ENCODE assay signal across 13 cellular contexts in genomic region chr5:10583663-10584572, GRCh38. TPM values are rescaled to one million over a fixed set of nuclear protein-coding genes. Genes with fewer than 3 reads are reported as not detected.
DNase-seq lines count a peak whose midpoint lies in the region; ATAC-seq and TF ChIP-seq lines count a peak whose summit lies in the region.
"Had no signal": no experiment of that assay in that cellular context is flagged by ENCODE, and none has a peak within 500 bp of the region (broad histone marks: within the 10 kb centered on the region; RNA-seq: fewer than 3 reads in every experiment).

No MANE protein-coding gene starts in this region.

- TF ChIP-seq CTCF in ascending aorta (IDR thresholded peaks at IDR 0.05) (no peak), PC-9 (conservative IDR thresholded peaks at IDR 0.05) (no peak)

- peak overlapping the region; percentile 60 to 62 for H3K27ac ChIP-seq in ascending aorta
- no peak overlapping the region for H3K27ac ChIP-seq in PC-9

- CTCF ChIA-PET in PC-9 (lab: Charles Lee), result interaction anchor here (0.7 kb wide), 1 partner anchor 42 kb away, joined by 3 read pairs; no protein-coding TSS in a partner anchor

- intact Hi-C loops in ascending aorta (cut with DNase I) (no loop called here), sciatic nerve (cut with DNase I) (no loop called here), PC-9 (cut with micrococcal nuclease; ENCODE audit: unreplicated experiment) (no loop called here)

- 0 out of 2 replicates have a peak, but pooled peaks cover 18% of the 10 kb centered on the region for H3K79me2 ChIP-seq in PC-9 (ENCODE audit: low read depth)

- DNase-seq in activated CD8-positive, alpha-beta memory T cell treated with anti-CD3 and anti-CD28 coated beads, Interleukin-2, amount 50 U/mL, for 48 hours, result peak; percentile 42
- DNase-seq in activated CD8-positive, alpha-beta memory T cell treated with anti-CD3 and anti-CD28 coated beads for 24 hours, result no peak
- peak; percentile 20 for DNase-seq in NCI-H2171 (lab: John Stamatoyannopoulos, UW)
- no peak for DNase-seq in ascending aorta (ENCODE audit: low spot score in 2 of 2)
- no peak for DNase-seq in stimulated activated naive CD8-positive, alpha-beta T cell treated with anti-CD3 and anti-CD28 coated beads, Interleukin-15, amount 100 ng/mL, for 72 hours
- no peak for DNase-seq in COLO829 (ENCODE audit: low spot score)
- no peak for DNase-seq in sciatic nerve (ENCODE audit: low spot score)
- no peak for DNase-seq in PC-9
- DNase-seq: activated T-cell treated with anti-CD3 and anti-CD28 coated beads, Interleukin-2, amount 50 U/mL, for 72 hours; endodermal cell; left colon; NCI-H1694 treated with DMSO at 0.1 percent for 48 hours had no signal

- H3K9me3 Mint-ChIP-seq in stimulated activated naive CD8-positive, alpha-beta T cell treated with anti-CD3 and anti-CD28 coated beads, Interleukin-15, amount 100 ng/mL, for 72 hours, result no peaks in the 10 kb centered on the region
- H3K9me3 Mint-ChIP-seq: activated T-cell treated with anti-CD3 and anti-CD28 coated beads, Interleukin-2, amount 50 U/mL, for 72 hours; endodermal cell; neural crest cell had no signal

- no peaks in the 10 kb centered on the region; the same call in 1 of the 2 replicates for H3F3A ChIP-seq in PC-9 (ENCODE audit: insufficient read depth, low read depth)

- no TSS peak for BruUV-seq in PC-9 (replicated peaks; lab: Mats Ljungman, UMichigan)

- H3K27ac Mint-ChIP-seq in stimulated activated naive CD8-positive, alpha-beta T cell treated with anti-CD3 and anti-CD28 coated beads, Interleukin-15, amount 100 ng/mL, for 72 hours, result no peak overlapping the region
- H3K27ac Mint-ChIP-seq: activated T-cell treated with anti-CD3 and anti-CD28 coated beads, Interleukin-2, amount 50 U/mL, for 72 hours; endodermal cell had no signal

- no peak overlapping the region for H2AFZ ChIP-seq in PC-9

- no peak overlapping the region for H3K4me2 ChIP-seq in PC-9

- H3K4me1 ChIP-seq in ascending aorta (peaks cover 0 to 17% of the 10 kb centered on the region in 2 donors), PC-9 (replicated peaks; ENCODE audit: insufficient read depth) (peaks cover 24% of the 10 kb centered on the region)

- H3K9me2 ChIP-seq in PC-9 (ENCODE audit: insufficient read depth), result no peaks in the 10 kb centered on the region

- peaks cover 50% of the 10 kb centered on the region for H3K27me3 Mint-ChIP-seq in stimulated activated naive CD8-positive, alpha-beta T cell treated with anti-CD3 and anti-CD28 coated beads, Interleukin-15, amount 100 ng/mL, for 72 hours

- H3K9me3 ChIP-seq in ascending aorta (no peaks in the 10 kb centered on the region), PC-9 (ENCODE audit: insufficient read depth, low read depth) (no peaks in the 10 kb centered on the region)

- H3K36me3 ChIP-seq in ascending aorta, result no peaks in the 10 kb centered on the region
- no peaks in the 10 kb centered on the region for H3K36me3 ChIP-seq in PC-9 (ENCODE audit: low read depth)

- H3K4me1 Mint-ChIP-seq in stimulated activated naive CD8-positive, alpha-beta T cell treated with anti-CD3 and anti-CD28 coated beads, Interleukin-15, amount 100 ng/mL, for 72 hours, result peaks cover 75% of the 10 kb centered on the region
- H3K4me1 Mint-ChIP-seq: neural crest cell had no signal

- peak; percentile 31 for ATAC-seq in stimulated activated naive CD8-positive, alpha-beta T cell treated with anti-CD3 and anti-CD28 coated beads, Interleukin-15, amount 100 ng/mL, for 72 hours
- no peak for ATAC-seq in sciatic nerve
- ATAC-seq: left colon had no signal

- POLR2A ChIA-PET in PC-9 (lab: Charles Lee; ENCODE audit: unreplicated experiment), result no interaction called here

- H3K27me3 ChIP-seq in ascending aorta, result no peaks in the 10 kb centered on the region
- H3K27me3 ChIP-seq in PC-9 (ENCODE audit: insufficient read depth, low read depth), result no peaks in the 10 kb centered on the region

- peak overlapping the region in 1 of 2 donors; percentile 35 for H3K4me3 ChIP-seq in ascending aorta
- H3K4me3 ChIP-seq in PC-9, result no peak overlapping the region

- no peaks in the 10 kb centered on the region for H4K20me1 ChIP-seq in PC-9 (ENCODE audit: insufficient read depth)

- peak overlapping the region; percentile 17 to 32 for H3K4me3 Mint-ChIP-seq in stimulated activated naive CD8-positive, alpha-beta T cell treated with anti-CD3 and anti-CD28 coated beads, Interleukin-15, amount 100 ng/mL, for 72 hours
- H3K4me3 Mint-ChIP-seq: endodermal cell, neural crest cell had no signal

RNA-seq across cellular contexts. Expression of gene ANKRD33B, which starts 20.0 kb away (rescaled TPM):
- total RNA-seq in ascending aorta (7.2 TPM), sciatic nerve (22.6 TPM), PC-9 (2021) (32.1 and 37.4 TPM in 2 replicates)

Comparison
In these comparisons a context has a peak if more than half of its experiments do, and no peak if none do; other contexts are left out.
1. DNase-seq: peak in activated CD8-positive, alpha-beta memory T cell treated with anti-CD3 and anti-CD28 coated beads, Interleukin-2, amount 50 U/mL, for 48 hours (single experiment) and NCI-H2171 (single experiment); none in activated CD8-positive, alpha-beta memory T cell treated with anti-CD3 and anti-CD28 coated beads for 24 hours (single experiment), ascending aorta (0 of 2), stimulated activated naive CD8-positive, alpha-beta T cell treated with anti-CD3 and anti-CD28 coated beads, Interleukin-15, amount 100 ng/mL, for 72 hours (0 of 2), COLO829 (single experiment), sciatic nerve (single experiment) and PC-9 (0 of 2).